16 cellular contexts compared by ENCODE assay signal in genomic region chr7:70068531-70068930, GRCh38.
"Had no signal": no experiment of that assay in that cellular context is flagged by ENCODE, and none has a peak within 500 bp of the region (broad histone marks: within the 10 kb centered on the region; RNA-seq: fewer than 3 reads in every experiment).

No MANE protein-coding gene starts in this region.

- H3K27ac ChIP-seq: parathyroid adenoma, sigmoid colon, transverse colon had no signal

- H3K4me3 ChIP-seq: sigmoid colon, smooth muscle cell, transverse colon had no signal

- H3K36me3 ChIP-seq: sigmoid colon, transverse colon had no signal

- DNase-seq: activated CD4-positive, alpha-beta T cell treated with anti-CD3 and anti-CD28 coated beads for 1 hour; activated CD4-positive, alpha-beta T cell treated with anti-CD3 and anti-CD28 coated beads, Interleukin-2, amount 50 U/mL, for 1 hour; activated T-cell treated with anti-CD3 and anti-CD28 coated beads, Interleukin-2, amount 50 U/mL, for 24 hours; aorta; effector memory CD4-positive, alpha-beta T cell; hippocampal formation; sigmoid colon; stimulated activated CD4-positive, alpha-beta T cell treated with anti-CD3 and anti-CD28 coated beads, Interleukin-2, amount 100 ng/mL, for 48 hours; stimulated activated CD8-positive, alpha-beta memory T cell treated with anti-CD3 and anti-CD28 coated beads, Interleukin-4, amount 100 ng/mL, for 48 hours; stimulated activated naive B cell treated with anti-CD40 and anti-IgM and Interleukin-4, amounts not matched to agents 10 μg/mL and 1 μg/mL and 100 μg/mL, for 72 hours; T-helper 9 cell; transverse colon had no signal

- H3K27me3 ChIP-seq: sigmoid colon, transverse colon had no signal

- ATAC-seq: activated naive CD4-positive, alpha-beta T cell treated with anti-CD3 and anti-CD28 coated beads, Interleukin-2, amount 50 U/mL, for 72 hours; activated T-helper 17 cell treated with anti-CD3 and anti-CD28 coated beads, Interleukin-2, amount 50 U/mL, for 72 hours; stimulated activated naive B cell treated with anti-CD40 and anti-IgM and Interleukin-4, amounts not matched to agents 10 μg/mL and 1 μg/mL and 100 μg/mL, for 72 hours had no signal

- H3K9me3 ChIP-seq: sigmoid colon, transverse colon had no signal
